Comparison of ENCODE assay signal across 20 cellular contexts in the genomic region with DNA sequence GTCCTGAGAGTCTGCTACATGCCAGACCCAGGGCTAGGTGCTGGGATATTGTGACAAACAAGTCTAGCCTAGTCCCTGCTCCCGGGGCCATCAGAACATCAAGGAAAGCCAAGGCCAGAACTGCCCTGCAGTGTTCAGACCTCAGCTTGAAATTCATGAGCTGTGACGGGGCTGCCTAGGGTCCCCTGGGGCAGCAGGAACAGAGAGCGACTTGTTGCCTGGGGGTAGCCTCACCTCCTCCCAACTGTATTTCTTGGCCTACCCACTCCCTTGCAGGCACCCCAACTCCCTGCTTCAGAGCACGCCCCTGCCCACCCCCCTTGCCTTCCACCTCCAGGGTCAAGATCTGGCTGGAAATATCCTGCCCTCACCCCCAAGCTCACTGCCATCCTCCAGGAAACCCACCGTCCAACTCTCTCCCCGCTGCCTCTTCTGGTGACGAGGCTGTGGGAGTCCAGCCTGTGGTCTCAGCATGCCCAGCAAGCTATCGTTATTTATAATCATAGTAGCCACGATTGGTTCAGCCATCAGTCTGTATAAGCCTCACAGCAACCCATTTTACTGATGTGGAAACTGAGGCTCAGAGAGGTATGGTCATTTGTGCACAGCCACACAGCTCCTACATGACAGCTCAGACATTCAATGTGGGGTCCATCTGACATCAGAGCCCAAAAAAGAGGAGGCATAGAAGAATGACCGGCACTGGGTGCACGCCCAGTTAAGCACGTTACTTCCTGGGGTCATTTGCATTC.
"Had no signal": no experiment of that assay in that cellular context is flagged by ENCODE, and none has a peak within 500 bp of the region (broad histone marks: within the 10 kb centered on the region; RNA-seq: fewer than 3 reads in every experiment).

No MANE protein-coding gene starts in this region.

- H3K36me3 ChIP-seq: breast epithelium, gastroesophageal sphincter, right atrium auricular region had no signal

- H3K4me3 ChIP-seq: breast epithelium, gastroesophageal sphincter, mucosa of descending colon, right atrium auricular region had no signal

- DNase-seq: activated CD4-positive, alpha-beta T cell treated with anti-CD3 and anti-CD28 coated beads, Interleukin-2, amount 50 U/mL, for 1 hour; activated CD8-positive, alpha-beta memory T cell treated with anti-CD3 and anti-CD28 coated beads for 24 hours; activated gamma-delta T cell treated with Interleukin-2 at 50 U/mL for 16 hours; activated naive CD8-positive, alpha-beta T cell treated with anti-CD3 and anti-CD28 coated beads for 36 hours; dermis blood vessel endothelial cell; erythroblast; mammary epithelial cell; mucosa of descending colon; naive thymus-derived CD4-positive, alpha-beta T cell; small intestine; stimulated activated CD4-positive, alpha-beta T cell treated with anti-CD3 and anti-CD28 coated beads, Interleukin-4, amount 100 ng/mL, for 4 hours; stimulated activated CD8-positive, alpha-beta memory T cell treated with anti-CD3 and anti-CD28 coated beads, Interleukin-4, amount 100 ng/mL, for 48 hours; stimulated activated naive CD8-positive, alpha-beta T cell treated with anti-CD3 and anti-CD28 coated beads, Interleukin-15, Interleukin-2, amounts not matched to agents 100 U/mL and 50 U/mL, for 24 hours; T-cell; T-helper 9 cell had no signal

- H3K27me3 ChIP-seq: breast epithelium, gastroesophageal sphincter, right atrium auricular region had no signal

- FAIRE-seq: islet of Langerhans, small intestine had no signal

- ATAC-seq: gastroesophageal sphincter; left lobe of liver; mucosa of descending colon; naive thymus-derived CD4-positive, alpha-beta T cell; stimulated activated naive CD8-positive, alpha-beta T cell treated with anti-CD3 and anti-CD28 coated beads, Interleukin-15, Interleukin-2, amounts not matched to agents 100 U/mL and 50 U/mL, for 24 hours; T-cell had no signal

- H3K9me3 ChIP-seq: breast epithelium, gastroesophageal sphincter, mucosa of descending colon, right atrium auricular region had no signal

- H3K4me1 ChIP-seq: breast epithelium had no signal
